ENCODE assay signal across 17 cellular contexts in genomic region chr1:167955915-167956314, GRCh38. TPM values are rescaled to one million over a fixed set of nuclear protein-coding genes. Genes with fewer than 3 reads are reported as not detected.
"Had no signal": no experiment of that assay in that cellular context is flagged by ENCODE, and none has a peak within 500 bp of the region (broad histone marks: within the 10 kb centered on the region; RNA-seq: fewer than 3 reads in every experiment).

No MANE protein-coding gene starts in this region.

- H3K9me3 Mint-ChIP-seq: activated CD4-positive, alpha-beta memory T cell treated with anti-CD3 and anti-CD28 coated beads for 36 hours; activated naive CD4-positive, alpha-beta T cell treated with anti-CD3 and anti-CD28 coated beads, Interleukin-2, amount 50 U/mL, for 24 hours; activated T-cell treated with anti-CD3 and anti-CD28 coated beads, Interleukin-2, amount 50 U/mL, for 24 hours; stimulated activated naive CD8-positive, alpha-beta T cell treated with anti-CD3 and anti-CD28 coated beads, Interleukin-15, amount 100 ng/mL, for 72 hours had no signal

- H3K4me3 Mint-ChIP-seq: activated CD4-positive, alpha-beta memory T cell treated with anti-CD3 and anti-CD28 coated beads for 36 hours; activated naive CD4-positive, alpha-beta T cell treated with anti-CD3 and anti-CD28 coated beads, Interleukin-2, amount 50 U/mL, for 24 hours; activated T-cell treated with anti-CD3 and anti-CD28 coated beads, Interleukin-2, amount 50 U/mL, for 24 hours; naive thymus-derived CD4-positive, alpha-beta T cell; stimulated activated naive CD8-positive, alpha-beta T cell treated with anti-CD3 and anti-CD28 coated beads, Interleukin-15, amount 100 ng/mL, for 72 hours had no signal

- FAIRE-seq: urothelium cell line had no signal

- ATAC-seq: left lung; naive thymus-derived CD4-positive, alpha-beta T cell; stimulated activated naive CD8-positive, alpha-beta T cell treated with anti-CD3 and anti-CD28 coated beads, Interleukin-15, amount 100 ng/mL, for 72 hours had no signal

- H3K4me1 ChIP-seq: parathyroid adenoma, testis had no signal

- H3K4me3 ChIP-seq: adrenal gland, dorsolateral prefrontal cortex, hepatocyte, left lung, sigmoid colon, spleen, testis had no signal

- H3K27ac ChIP-seq: adrenal gland, dorsolateral prefrontal cortex, hepatocyte, left lung, parathyroid adenoma, sigmoid colon, spleen, testis, VCaP had no signal

- H3K27ac Mint-ChIP-seq: activated CD4-positive, alpha-beta memory T cell treated with anti-CD3 and anti-CD28 coated beads for 36 hours; activated naive CD4-positive, alpha-beta T cell treated with anti-CD3 and anti-CD28 coated beads, Interleukin-2, amount 50 U/mL, for 24 hours; activated T-cell treated with anti-CD3 and anti-CD28 coated beads, Interleukin-2, amount 50 U/mL, for 24 hours; naive thymus-derived CD4-positive, alpha-beta T cell; stimulated activated naive CD8-positive, alpha-beta T cell treated with anti-CD3 and anti-CD28 coated beads, Interleukin-15, amount 100 ng/mL, for 72 hours had no signal

- H3K27me3 Mint-ChIP-seq: activated CD4-positive, alpha-beta memory T cell treated with anti-CD3 and anti-CD28 coated beads for 36 hours; activated naive CD4-positive, alpha-beta T cell treated with anti-CD3 and anti-CD28 coated beads, Interleukin-2, amount 50 U/mL, for 24 hours; activated T-cell treated with anti-CD3 and anti-CD28 coated beads, Interleukin-2, amount 50 U/mL, for 24 hours; naive thymus-derived CD4-positive, alpha-beta T cell; stimulated activated naive CD8-positive, alpha-beta T cell treated with anti-CD3 and anti-CD28 coated beads, Interleukin-15, amount 100 ng/mL, for 72 hours had no signal

- H3K9me3 ChIP-seq: adrenal gland, left lung, sigmoid colon, spleen, testis had no signal

- H3K27me3 ChIP-seq: adrenal gland, dorsolateral prefrontal cortex, hepatocyte, left lung, sigmoid colon, spleen, testis had no signal

- DNase-seq: activated CD4-positive, alpha-beta memory T cell treated with anti-CD3 and anti-CD28 coated beads for 36 hours; activated T-cell treated with anti-CD3 and anti-CD28 coated beads, Interleukin-2, amount 50 U/mL, for 24 hours; adrenal gland; dorsolateral prefrontal cortex; islet precursor cell; left lung; naive thymus-derived CD4-positive, alpha-beta T cell; sigmoid colon; spleen; stimulated activated naive CD8-positive, alpha-beta T cell treated with anti-CD3 and anti-CD28 coated beads, Interleukin-15, amount 100 ng/mL, for 72 hours; testis had no signal

RNA-seq across cellular contexts. Expression of gene ADCY10, which starts 42.0 kb away (rescaled TPM):
- total RNA-seq: mononuclear cell had no signal
